Comparison of ENCODE assay signal across 17 cellular contexts in genomic region chr6:165599121-165599520, GRCh38.
DNase-seq lines count a peak whose midpoint lies in the region; ATAC-seq, FAIRE-seq and TF ChIP-seq lines count a peak whose summit lies in the region.
"Had no signal": no experiment of that assay in that cellular context is flagged by ENCODE, and none has a peak within 500 bp of the region (broad histone marks: within the 10 kb centered on the region; RNA-seq: fewer than 3 reads in every experiment).

No MANE protein-coding gene starts in this region.

- peak overlapping the region; percentile 52 for H3K4me2 ChIP-seq in neural progenitor cell

- H3K36me3 ChIP-seq in HAP-1 (replicated peaks) (no peaks in the 10 kb centered on the region), neural progenitor cell (no peaks in the 10 kb centered on the region)

- in situ Hi-C loops in HAP-1 (cut with MboI; ENCODE audit: low sequenced_read_pairs) = no loop called here

- H3K27me3 Mint-ChIP-seq in WTC11 (ENCODE audit: low read depth) (no peaks in the 10 kb centered on the region), neural progenitor cell (ENCODE audit: insufficient read depth, low read depth) (peaks cover 4% of the 10 kb centered on the region)
- no peaks in the 10 kb centered on the region for H3K27me3 Mint-ChIP-seq in activated naive CD8-positive, alpha-beta T cell treated with anti-CD3 and anti-CD28 coated beads for 36 hours
- H3K27me3 Mint-ChIP-seq: B cell; CD4-positive, alpha-beta T cell had no signal

- peak; percentile 20; the same call in 1 of the 2 replicates for ATAC-seq in WTC11

- no peaks in the 10 kb centered on the region for H3F3A ChIP-seq in neural progenitor cell (ENCODE audit: low read depth)

- peaks cover 10% of the 10 kb centered on the region for H4K20me1 ChIP-seq in neural progenitor cell (ENCODE audit: low read depth)

- H3K4me3 ChIP-seq in HAP-1 = no peak overlapping the region
- no peak overlapping the region for H3K4me3 ChIP-seq in neural progenitor cell

- H3K79me2 ChIP-seq in neural progenitor cell (ENCODE audit: low read depth) = no peaks in the 10 kb centered on the region

- H3K27me3 ChIP-seq in HAP-1 (ENCODE audit: low read depth) (no peaks in the 10 kb centered on the region), neural progenitor cell (no peaks in the 10 kb centered on the region)

- POLR2A ChIA-PET in WTC11 (lab: Charles Lee) = no interaction called here

- H3K4me3 Mint-ChIP-seq in WTC11 = no peak overlapping the region
- H3K4me3 Mint-ChIP-seq in neural progenitor cell = no peak overlapping the region
- no peak overlapping the region for H3K4me3 Mint-ChIP-seq in activated naive CD8-positive, alpha-beta T cell treated with anti-CD3 and anti-CD28 coated beads for 36 hours
- H3K4me3 Mint-ChIP-seq: B cell; CD4-positive, alpha-beta T cell had no signal

- CTCF ChIA-PET in WTC11 (lab: Charles Lee) = interaction anchor here (1.4 kb wide), 1 partner anchor 259 kb away, joined by 4 read pairs; no protein-coding TSS in a partner anchor

- peaks cover 21% of the 10 kb centered on the region for H3K4me1 ChIP-seq in HAP-1
- H3K4me1 ChIP-seq in neural progenitor cell = peaks cover 12% of the 10 kb centered on the region

- no peak overlapping the region for H2AFZ ChIP-seq in neural progenitor cell (replicated peaks)

- TF ChIP-seq CTCF in WTC11 (IDR thresholded peaks at IDR 0.05) (no peak), neural progenitor cell (IDR thresholded peaks at IDR 0.05) (no peak), D721Med (IDR thresholded peaks at IDR 0.05; ENCODE audit: insufficient read depth, missing control alignments) (no peak)

- no peak for FAIRE-seq in D721Med (lab: Jason Lieb, UNC)
- FAIRE-seq: A204.1, GM12892, GM19239, H54 had no signal

- no peak overlapping the region for H3K9ac ChIP-seq in neural progenitor cell

- H3K36me3 Mint-ChIP-seq in WTC11 = no peaks in the 10 kb centered on the region
- peaks cover 15% of the 10 kb centered on the region for H3K36me3 Mint-ChIP-seq in neural progenitor cell
- H3K36me3 Mint-ChIP-seq in activated naive CD8-positive, alpha-beta T cell treated with anti-CD3 and anti-CD28 coated beads for 36 hours = no peaks in the 10 kb centered on the region

- no peaks in the 10 kb centered on the region for H3K9me3 ChIP-seq in HAP-1
- H3K9me3 ChIP-seq in neural progenitor cell (ENCODE audit: low read depth) = no peaks in the 10 kb centered on the region

- H3K9me3 Mint-ChIP-seq in WTC11 (peaks cover 17% of the 10 kb centered on the region), neural progenitor cell (peaks cover 17% of the 10 kb centered on the region)
- peaks cover 3% of the 10 kb centered on the region for H3K9me3 Mint-ChIP-seq in activated naive CD8-positive, alpha-beta T cell treated with anti-CD3 and anti-CD28 coated beads for 36 hours
- H3K9me3 Mint-ChIP-seq: CD4-positive, alpha-beta T cell had no signal

- H3K27ac ChIP-seq in neural progenitor cell = no peak overlapping the region

- H3K27ac Mint-ChIP-seq in WTC11 = no peak overlapping the region
- H3K27ac Mint-ChIP-seq in neural progenitor cell = no peak overlapping the region
- no peak overlapping the region for H3K27ac Mint-ChIP-seq in activated naive CD8-positive, alpha-beta T cell treated with anti-CD3 and anti-CD28 coated beads for 36 hours
- H3K27ac Mint-ChIP-seq: B cell; CD4-positive, alpha-beta T cell had no signal

- DNase-seq in DMS153 (lab: John Stamatoyannopoulos, UW) (peak; percentile 26), HAP-1 (ENCODE audit: low spot score in 2 of 2) (peak; percentile 24 to 84), WTC11 (ENCODE audit: low spot score) (no peak), neural progenitor cell (ENCODE audit: low spot score) (no peak), nucleus accumbens (lab: John Stamatoyannopoulos, UW) (no peak), NCI-H2227 treated with DMSO at 0.1 percent for 48 hours (lab: John Stamatoyannopoulos, UW) (no peak), D721Med (ENCODE audit: insufficient read length, low spot score) (no peak)
- DNase-seq in activated naive CD8-positive, alpha-beta T cell treated with anti-CD3 and anti-CD28 coated beads for 36 hours = no peak
- DNase-seq: Calu3; CD4-positive, alpha-beta T cell; GDM1; IMR-90 had no signal

- H3K4me1 Mint-ChIP-seq in WTC11 (peaks cover 22% of the 10 kb centered on the region), neural progenitor cell (peaks cover 3% of the 10 kb centered on the region)
- no peaks in the 10 kb centered on the region for H3K4me1 Mint-ChIP-seq in activated naive CD8-positive, alpha-beta T cell treated with anti-CD3 and anti-CD28 coated beads for 36 hours
- H3K4me1 Mint-ChIP-seq: B cell had no signal

TF ChIP-seq in WTC11, 78 proteins besides CTCF, POLR2A, EP300 and RAD21 (continues in another document):
- TF ChIP-seq ZSCAN18 (CRISPR knock-in tag; IDR thresholded peaks at IDR 0.05) = no peak
- TF ChIP-seq, protein P1, sequence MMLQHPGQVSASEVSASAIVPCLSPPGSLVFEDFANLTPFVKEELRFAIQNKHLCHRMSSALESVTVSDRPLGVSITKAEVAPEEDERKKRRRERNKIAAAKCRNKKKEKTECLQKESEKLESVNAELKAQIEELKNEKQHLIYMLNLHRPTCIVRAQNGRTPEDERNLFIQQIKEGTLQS (CRISPR knock-in tag; conservative IDR thresholded peaks at IDR 0.05) = no peak
- no peak for TF ChIP-seq E2F1 (CRISPR knock-in tag; IDR thresholded peaks at IDR 0.05)
- TF ChIP-seq JUN (CRISPR knock-in tag; IDR thresholded peaks at IDR 0.05) = no peak
- TF ChIP-seq JAZF1 (CRISPR knock-in tag; IDR thresholded peaks at IDR 0.05) = no peak
- no peak for TF ChIP-seq NR1H2 (CRISPR knock-in tag; IDR thresholded peaks at IDR 0.05)
- TF ChIP-seq, protein P2, sequence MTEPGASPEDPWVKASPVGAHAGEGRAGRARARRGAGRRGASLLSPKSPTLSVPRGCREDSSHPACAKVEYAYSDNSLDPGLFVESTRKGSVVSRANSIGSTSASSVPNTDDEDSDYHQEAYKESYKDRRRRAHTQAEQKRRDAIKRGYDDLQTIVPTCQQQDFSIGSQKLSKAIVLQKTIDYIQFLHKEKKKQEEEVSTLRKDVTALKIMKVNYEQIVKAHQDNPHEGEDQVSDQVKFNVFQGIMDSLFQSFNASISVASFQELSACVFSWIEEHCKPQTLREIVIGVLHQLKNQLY (CRISPR knock-in tag; IDR thresholded peaks at IDR 0.05) = no peak
- TF ChIP-seq ETV6 (CRISPR knock-in tag; IDR thresholded peaks at IDR 0.05) = no peak
- TF ChIP-seq ZNF138 (CRISPR knock-in tag; conservative IDR thresholded peaks at IDR 0.05) = no peak
- TF ChIP-seq ZNF317 (CRISPR knock-in tag; IDR thresholded peaks at IDR 0.05; ENCODE audit: borderline replicate concordance, low read depth) = no peak
- no peak for TF ChIP-seq CDX4 (CRISPR knock-in tag; IDR thresholded peaks at IDR 0.05; ENCODE audit: borderline replicate concordance)
- TF ChIP-seq ATF1 (CRISPR knock-in tag; IDR thresholded peaks at IDR 0.05) = no peak

Comparison
In these comparisons a context has a peak if more than half of its experiments do, and no peak if none do; other contexts are left out.
1. DNase-seq: peak in DMS153 (single experiment) and HAP-1 (2 of 2); none in WTC11 (single experiment), neural progenitor cell (single experiment), nucleus accumbens (0 of 56), activated naive CD8-positive, alpha-beta T cell treated with anti-CD3 and anti-CD28 coated beads for 36 hours (single experiment), NCI-H2227 treated with DMSO at 0.1 percent for 48 hours (single experiment) and D721Med (single experiment).